Comparison of ENCODE assay signal across 10 cellular contexts in the genomic region with DNA sequence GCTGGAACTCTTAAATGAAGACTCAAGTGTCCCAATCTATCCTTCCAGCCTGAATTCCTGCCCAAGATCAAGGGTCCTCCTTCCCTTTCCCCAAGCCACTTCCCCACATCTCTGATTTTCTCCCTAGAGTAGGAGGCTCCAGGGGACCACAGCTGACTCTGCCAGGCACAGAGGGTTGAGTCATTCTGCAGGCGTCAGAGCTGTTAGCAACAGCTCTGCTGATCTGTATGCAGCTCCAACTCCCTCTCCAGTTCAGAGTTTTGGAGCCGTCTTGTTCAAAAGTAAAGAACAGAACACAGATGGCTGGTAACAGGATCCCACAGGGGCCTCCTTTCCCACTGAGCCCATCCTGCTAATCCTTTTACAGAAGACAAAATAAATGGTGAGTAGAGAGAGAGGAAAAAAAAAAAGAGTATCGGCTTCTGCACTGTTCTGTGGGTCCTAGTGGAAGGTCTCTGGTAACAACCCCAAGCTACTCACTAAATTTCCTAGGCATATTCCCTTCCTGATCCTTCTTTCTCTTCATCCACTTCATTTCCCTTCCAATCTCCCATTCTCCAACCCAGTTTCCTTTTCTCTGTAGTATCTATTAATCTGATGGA. TPM values are rescaled to one million over a fixed set of nuclear protein-coding genes. Genes with fewer than 3 reads are reported as not detected.
DNase-seq lines count a peak whose midpoint lies in the region; ATAC-seq and TF ChIP-seq lines count a peak whose summit lies in the region.
"Had no signal": no experiment of that assay in that cellular context is flagged by ENCODE, and none has a peak within 500 bp of the region (broad histone marks: within the 10 kb centered on the region; RNA-seq: fewer than 3 reads in every experiment).

No MANE protein-coding gene starts in this region.

- H3K4me3 Mint-ChIP-seq in activated naive CD8-positive, alpha-beta T cell treated with anti-CD3 and anti-CD28 coated beads, Interleukin-2, amount 50 U/mL, for 24 hours = no peak overlapping the region

- no peak for TF ChIP-seq POLR2A in uterus (IDR thresholded peaks at IDR 0.05)

- H3K4me1 Mint-ChIP-seq in activated naive CD8-positive, alpha-beta T cell treated with anti-CD3 and anti-CD28 coated beads, Interleukin-2, amount 50 U/mL, for 24 hours = no peaks in the 10 kb centered on the region

- H3K27ac ChIP-seq in mesodermal cell (ENCODE audit: low read depth, low read length, severe bottlenecking) (peak overlapping the region; percentile 77), uterus (no peak overlapping the region)
- H3K27ac ChIP-seq: psoas muscle had no signal

- H3K36me3 ChIP-seq in mesodermal cell (ENCODE audit: control insufficient read depth, insufficient read depth, low read length) (no peaks in the 10 kb centered on the region), uterus (no peaks in the 10 kb centered on the region)

- intact Hi-C loops in uterus (cut with DNase I; ENCODE audit: low total_unique reads) = no loop called here

- no peak for ATAC-seq in activated naive CD8-positive, alpha-beta T cell treated with anti-CD3 and anti-CD28 coated beads, Interleukin-2, amount 50 U/mL, for 24 hours

- H3K27me3 ChIP-seq in uterus = no peaks in the 10 kb centered on the region

- H3K4me1 ChIP-seq in mesodermal cell (ENCODE audit: control insufficient read depth, insufficient read depth, low read length, poor library complexity, severe bottlenecking) = peaks cover 11% of the 10 kb centered on the region
- H3K4me1 ChIP-seq in uterus = no peaks in the 10 kb centered on the region
- H3K4me1 ChIP-seq: psoas muscle had no signal

- H3K4me3 ChIP-seq in AG09309 (ENCODE audit: control insufficient read depth, low read depth, low read length) (no peak overlapping the region; the same call in 1 of the 2 replicates), mesodermal cell (ENCODE audit: extremely low read depth, insufficient read depth, low read length, poor library complexity, severe bottlenecking) (no peak overlapping the region), uterus (no peak overlapping the region)
- H3K4me3 ChIP-seq: psoas muscle had no signal

- H3K27ac Mint-ChIP-seq in activated naive CD8-positive, alpha-beta T cell treated with anti-CD3 and anti-CD28 coated beads, Interleukin-2, amount 50 U/mL, for 24 hours = no peak overlapping the region

- H3K9me3 ChIP-seq in mesodermal cell (ENCODE audit: control insufficient read depth, low read length) (no peaks in the 10 kb centered on the region), uterus (no peaks in the 10 kb centered on the region)
- H3K9me3 ChIP-seq: psoas muscle had no signal

- no peaks in the 10 kb centered on the region for H3K27me3 Mint-ChIP-seq in activated naive CD8-positive, alpha-beta T cell treated with anti-CD3 and anti-CD28 coated beads, Interleukin-2, amount 50 U/mL, for 24 hours

- TF ChIP-seq CTCF in AG09309 (IDR thresholded peaks at IDR 0.05; ENCODE audit: control insufficient read depth, insufficient read depth, low read depth, low read length, missing control alignments) (no peak), uterus (IDR thresholded peaks at IDR 0.05) (no peak)

- no peaks in the 10 kb centered on the region for H3K9me3 Mint-ChIP-seq in activated naive CD8-positive, alpha-beta T cell treated with anti-CD3 and anti-CD28 coated beads, Interleukin-2, amount 50 U/mL, for 24 hours

- H3K36me3 Mint-ChIP-seq in activated naive CD8-positive, alpha-beta T cell treated with anti-CD3 and anti-CD28 coated beads, Interleukin-2, amount 50 U/mL, for 24 hours (ENCODE audit: low read depth) = no peaks in the 10 kb centered on the region

- DNase-seq in AG09309 (ENCODE audit: low read depth) (peak; percentile 41), NCI-H524 (lab: John Stamatoyannopoulos, UW) (peak; percentile 99 to 100), ecto neural progenitor cell (ENCODE audit: low spot score) (peak; percentile 65), uterus (no peak), AML-193 (lab: John Stamatoyannopoulos, UW) (no peak)
- no peak for DNase-seq in activated naive CD8-positive, alpha-beta T cell treated with anti-CD3 and anti-CD28 coated beads, Interleukin-2, amount 50 U/mL, for 24 hours
- no peak for DNase-seq in stimulated activated CD4-positive, alpha-beta T cell treated with anti-CD3 and anti-CD28 coated beads, Interleukin-4, amount 100 ng/mL, for 4 hours
- DNase-seq: DMS53, psoas muscle had no signal

- WGBS in mesodermal cell (ENCODE audit: insufficient coverage in 2 of 2), 2 experiments = 11 to 17% methylated on average over 1 to 2 of the region's 3 CpGs

RNA-seq across cellular contexts. Expression of a gene that starts 13.4 kb away (rescaled TPM):
- polyA plus RNA-seq in mesodermal cell (2013, experiment 1 of 2) = 36.0 TPM
- 33.8 TPM for polyA plus RNA-seq in mesodermal cell (2013, experiment 2 of 2)
- 100 to 1,000 TPM in 1 of 4 donors, 10 to 100 TPM in 3; 24.6 to 102 (median 64.9) TPM for total RNA-seq in uterus

Comparison
In these comparisons a context has a peak if more than half of its experiments do, and no peak if none do; other contexts are left out.
1. DNase-seq: peak in AG09309 (single experiment), NCI-H524 (2 of 2) and ecto neural progenitor cell (single experiment); none in activated naive CD8-positive, alpha-beta T cell treated with anti-CD3 and anti-CD28 coated beads, Interleukin-2, amount 50 U/mL, for 24 hours (single experiment), uterus (0 of 2), AML-193 (0 of 2) and stimulated activated CD4-positive, alpha-beta T cell treated with anti-CD3 and anti-CD28 coated beads, Interleukin-4, amount 100 ng/mL, for 4 hours (0 of 2).